Comparison of ENCODE assay signal across 8 cellular contexts in the genomic region with DNA sequence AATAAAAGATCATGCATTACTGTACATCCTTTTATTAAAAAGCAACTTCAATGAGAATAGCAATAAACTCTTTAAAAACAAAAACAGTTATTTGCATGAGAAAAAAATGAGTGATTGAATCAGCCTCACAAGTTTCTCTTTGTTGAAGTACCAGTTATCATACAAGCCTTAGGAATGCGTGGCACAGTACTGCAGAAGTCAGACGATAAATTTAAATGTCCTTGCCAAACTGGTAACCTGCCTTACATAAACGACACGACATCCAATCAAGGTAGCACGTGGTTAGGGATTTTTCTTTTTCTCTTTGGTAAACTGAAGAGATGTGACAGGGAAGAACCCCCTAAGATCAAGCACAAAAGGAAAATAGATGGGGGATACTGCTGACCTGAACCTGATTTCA.
"Had no signal": no experiment of that assay in that cellular context is flagged by ENCODE, and none has a peak within 500 bp of the region (broad histone marks: within the 10 kb centered on the region; RNA-seq: fewer than 3 reads in every experiment).

No MANE protein-coding gene starts in this region.

- H3K9me3 ChIP-seq: HAP-1 had no signal

- H3K4me3 ChIP-seq: GM23248, HAP-1 had no signal

- ATAC-seq: HCT116, HepG2 had no signal

- FAIRE-seq: HepG2 had no signal

- H3K4me1 ChIP-seq: HAP-1 had no signal

- H3K27ac ChIP-seq: GM23248, HL-60 had no signal

- DNase-seq: GM23248, GOT3, H7, HFFc6 had no signal

- H3K36me3 ChIP-seq: HAP-1 had no signal
